17 cellular contexts compared by ENCODE assay signal in genomic region chr16:47920709-47921108, GRCh38.
"Had no signal": no experiment of that assay in that cellular context is flagged by ENCODE, and none has a peak within 500 bp of the region (broad histone marks: within the 10 kb centered on the region; RNA-seq: fewer than 3 reads in every experiment).

No MANE protein-coding gene starts in this region.

- DNase-seq: activated CD4-positive, alpha-beta memory T cell treated with anti-CD3 and anti-CD28 coated beads for 36 hours; activated CD4-positive, alpha-beta T cell treated with anti-CD3 and anti-CD28 coated beads for 4 hours; activated CD4-positive, CD25-positive, alpha-beta regulatory T cell; activated effector memory CD4-positive, alpha-beta T cell treated with Interleukin-2 at 50 U/mL for 16 hours; activated naive CD4-positive, alpha-beta T cell treated with anti-CD3 and anti-CD28 coated beads for 36 hours; activated naive CD8-positive, alpha-beta T cell treated with anti-CD3 and anti-CD28 coated beads, Interleukin-2, amount 10 ng/mL, durations not matched to agents 7 days and 5 days; activated T-cell treated with anti-CD3 and anti-CD28 coated beads, Interleukin-2, amount 50 U/mL, for 72 hours; amniotic stem cell; cortex of kidney; heart left ventricle; naive thymus-derived CD8-positive, alpha-beta T cell; stimulated activated CD4-positive, alpha-beta T cell treated with anti-CD3 and anti-CD28 coated beads, Interleukin-4, amount 100 ng/mL, for 24 hours; stimulated activated naive CD8-positive, alpha-beta T cell treated with anti-CD3 and anti-CD28 coated beads, Interleukin-15, Interleukin-2, amounts not matched to agents 100 U/mL and 50 U/mL, for 24 hours; T-helper 1 cell; T-helper 9 cell; upper lobe of left lung had no signal

- ATAC-seq: activated T-cell treated with anti-CD3 and anti-CD28 coated beads, Interleukin-2, amount 50 U/mL, for 72 hours; heart left ventricle; left lobe of liver; naive thymus-derived CD8-positive, alpha-beta T cell; stimulated activated naive CD8-positive, alpha-beta T cell treated with anti-CD3 and anti-CD28 coated beads, Interleukin-15, Interleukin-2, amounts not matched to agents 100 U/mL and 50 U/mL, for 24 hours had no signal
